In genomic region chr17:27332485-27333409, GRCh38 we compare ENCODE assay signal across 7 cellular contexts. TPM values are rescaled to one million over a fixed set of nuclear protein-coding genes. Genes with fewer than 3 reads are reported as not detected.
A peak's percentile ranks its signal among the peaks of the same experiment; 100 is the strongest.
DNase-seq lines count a peak whose midpoint lies in the region; ATAC-seq and TF ChIP-seq lines count a peak whose summit lies in the region.

No MANE protein-coding gene starts in this region.

- DNase-seq in GM13977 (ENCODE audit: low spot score) (peak; percentile 85), NCI-H146 treated with DMSO at 0.1 percent for 48 hours (lab: John Stamatoyannopoulos, UW; ENCODE audit: unreplicated experiment) (peak; percentile 91), ascending aorta (ENCODE audit: low spot score in 2 of 2) (peak; percentile 95 to 99), hepatic stellate cell (ENCODE audit: low spot score) (peak; percentile 93), renal cortical epithelial cell (ENCODE audit: low read depth) (peak; percentile 91)
- DNase-seq in T-helper 2 cell treated with Interferon-gamma antibody and Interleukin-4, amounts not matched to agents 5 μg/mL and 100 μg/mL, for 36 hours (ENCODE audit: low spot score) = peak; percentile 94

- peak; percentile 83 for ATAC-seq in HG02870 (IDR thresholded peaks at IDR 0.05; ENCODE audit: unreplicated experiment)

- H3K4me1 Mint-ChIP-seq in T-helper 2 cell treated with Interferon-gamma antibody and Interleukin-4, amounts not matched to agents 5 μg/mL and 100 μg/mL, for 36 hours (ENCODE audit: low read depth) = peaks cover 18% of the 10 kb centered on the region

- H3K27ac Mint-ChIP-seq in T-helper 2 cell treated with Interferon-gamma antibody and Interleukin-4, amounts not matched to agents 5 μg/mL and 100 μg/mL, for 36 hours = peak overlapping the region; percentile 72

- H3K27ac ChIP-seq in ascending aorta = peak overlapping the region; percentile 92 to 93

- H3K27me3 ChIP-seq in ascending aorta = no peaks in the 10 kb centered on the region

- H3K36me3 ChIP-seq in ascending aorta = no peaks in the 10 kb centered on the region

- TF ChIP-seq CTCF in GM13977 (IDR thresholded peaks at IDR 0.05; ENCODE audit: extremely low read depth, insufficient read depth, missing control alignments) (peak; percentile 88), ascending aorta (IDR thresholded peaks at IDR 0.05) (peak; percentile 84 to 95 (median 87))

- no peaks in the 10 kb centered on the region for H3K27me3 Mint-ChIP-seq in T-helper 2 cell treated with Interferon-gamma antibody and Interleukin-4, amounts not matched to agents 5 μg/mL and 100 μg/mL, for 36 hours (ENCODE audit: low read depth)

- H3K4me3 Mint-ChIP-seq in T-helper 2 cell treated with Interferon-gamma antibody and Interleukin-4, amounts not matched to agents 5 μg/mL and 100 μg/mL, for 36 hours = peak overlapping the region; percentile 77

- intact Hi-C loops in ascending aorta (cut with DNase I) = loop anchor here (1.0 to 5.0 kb wide), 8 partner anchors 17 to 270 kb away; partner anchors contain the start of genes KSR1 and WSB1

- no peaks in the 10 kb centered on the region for H3K9me3 ChIP-seq in ascending aorta

- H3K9me3 Mint-ChIP-seq in T-helper 2 cell treated with Interferon-gamma antibody and Interleukin-4, amounts not matched to agents 5 μg/mL and 100 μg/mL, for 36 hours = no peaks in the 10 kb centered on the region

- peak overlapping the region; percentile 55 to 57 for H3K4me3 ChIP-seq in ascending aorta

- peaks cover 0 to 16% of the 10 kb centered on the region in 2 donors for H3K4me1 ChIP-seq in ascending aorta

- in situ Hi-C loops in GM13977 (cut with MboI; ENCODE audit: low pct_unique_long_range_greater_than_20kb, low sequenced_read_pairs, unreplicated experiment) = no loop called here

- H3K36me3 Mint-ChIP-seq in T-helper 2 cell treated with Interferon-gamma antibody and Interleukin-4, amounts not matched to agents 5 μg/mL and 100 μg/mL, for 36 hours (ENCODE audit: low read depth) = no peaks in the 10 kb centered on the region

RNA-seq across cellular contexts. Expression of gene WSB1, which starts 38.8 kb away (rescaled TPM):
- total RNA-seq in ascending aorta (176 TPM), renal cortical epithelial cell (104 and 189 TPM in 2 replicates)

Comparison
In these comparisons a context has a peak if more than half of its experiments do, and no peak if none do; other contexts are left out.
1. Peak in every context shown above with its lines: DNase-seq, ATAC-seq, H3K4me3 ChIP-seq and H3K27ac ChIP-seq.